ENCODE assay signal across 29 cellular contexts in genomic region chr4:100009490-100009889, GRCh38.
"Had no signal": no experiment of that assay in that cellular context is flagged by ENCODE, and none has a peak within 500 bp of the region (broad histone marks: within the 10 kb centered on the region; RNA-seq: fewer than 3 reads in every experiment).

No MANE protein-coding gene starts in this region.

- H3K4me2 ChIP-seq: hepatocyte had no signal

- H3K27me3 Mint-ChIP-seq: activated naive CD8-positive, alpha-beta T cell treated with anti-CD3 and anti-CD28 coated beads for 36 hours had no signal

- H3K4me1 Mint-ChIP-seq: activated naive CD8-positive, alpha-beta T cell treated with anti-CD3 and anti-CD28 coated beads for 36 hours; neural crest cell; T-cell had no signal

- H3K4me3 ChIP-seq: adrenal gland, ascending aorta, coronary artery, dorsolateral prefrontal cortex, gastroesophageal sphincter, hepatocyte, spleen, suprapubic skin, tibial artery, upper lobe of right lung had no signal

- H3K9me3 ChIP-seq: adrenal gland, ascending aorta, gastroesophageal sphincter, spleen, suprapubic skin, tibial artery, upper lobe of right lung had no signal

- H3K4me1 ChIP-seq: adrenal gland, ascending aorta, gastroesophageal sphincter, parathyroid adenoma, spleen, suprapubic skin, upper lobe of right lung had no signal

- H3K79me2 ChIP-seq: hepatocyte, parathyroid adenoma had no signal

- H3K9me3 Mint-ChIP-seq: activated naive CD4-positive, alpha-beta T cell treated with anti-CD3 and anti-CD28 coated beads for 36 hours; activated naive CD8-positive, alpha-beta T cell treated with anti-CD3 and anti-CD28 coated beads for 36 hours; effector memory CD8-positive, alpha-beta T cell; neural crest cell; T-cell had no signal

- H3K36me3 ChIP-seq: adrenal gland, ascending aorta, brain microvascular endothelial cell, gastroesophageal sphincter, spleen, suprapubic skin, tibial artery, upper lobe of right lung had no signal

- H3K36me3 Mint-ChIP-seq: activated naive CD8-positive, alpha-beta T cell treated with anti-CD3 and anti-CD28 coated beads for 36 hours; naive B cell; T-cell had no signal

- DNase-seq: activated CD4-positive, alpha-beta T cell treated with anti-CD3 and anti-CD28 coated beads for 4 hours; activated CD4-positive, alpha-beta T cell treated with anti-CD3 and anti-CD28 coated beads, Interleukin-2, amount 50 U/mL, for 4 hours; activated CD4-positive, CD25-positive, alpha-beta regulatory T cell; activated effector memory CD4-positive, alpha-beta T cell treated with Interleukin-2 at 50 U/mL for 16 hours; activated naive CD4-positive, alpha-beta T cell treated with anti-CD3 and anti-CD28 coated beads for 36 hours; activated naive CD8-positive, alpha-beta T cell treated with anti-CD3 and anti-CD28 coated beads for 36 hours; activated T-cell treated with anti-CD3 and anti-CD28 coated beads for 4 hours; adrenal gland; brain microvascular endothelial cell; dorsolateral prefrontal cortex; effector memory CD8-positive, alpha-beta T cell; erythroblast; left cardiac atrium; left ventricle myocardium superior; naive B cell; occipital lobe; right cardiac atrium; spleen; stimulated activated naive CD4-positive, alpha-beta T cell; T-cell; tibial artery; upper lobe of right lung had no signal

- H3K27me3 ChIP-seq: adrenal gland, ascending aorta, brain microvascular endothelial cell, dorsolateral prefrontal cortex, gastroesophageal sphincter, hepatocyte, suprapubic skin, tibial artery had no signal

- ATAC-seq: effector memory CD8-positive, alpha-beta T cell; gastroesophageal sphincter; left cardiac atrium; left ventricle myocardium superior; right cardiac atrium; T-cell; upper lobe of right lung had no signal

- H2AFZ ChIP-seq: hepatocyte, parathyroid adenoma had no signal

- H3K27ac ChIP-seq: adrenal gland, ascending aorta, brain microvascular endothelial cell, coronary artery, dorsolateral prefrontal cortex, gastroesophageal sphincter, hepatocyte, parathyroid adenoma, spleen, suprapubic skin, tibial artery, upper lobe of right lung had no signal

- H3K27ac Mint-ChIP-seq: activated naive CD4-positive, alpha-beta T cell treated with anti-CD3 and anti-CD28 coated beads for 36 hours; activated naive CD8-positive, alpha-beta T cell treated with anti-CD3 and anti-CD28 coated beads for 36 hours; effector memory CD8-positive, alpha-beta T cell; naive B cell; T-cell had no signal

- H3K9ac ChIP-seq: parathyroid adenoma had no signal

- H3K4me3 Mint-ChIP-seq: activated naive CD4-positive, alpha-beta T cell treated with anti-CD3 and anti-CD28 coated beads for 36 hours; activated naive CD8-positive, alpha-beta T cell treated with anti-CD3 and anti-CD28 coated beads for 36 hours; effector memory CD8-positive, alpha-beta T cell; naive B cell; neural crest cell; T-cell had no signal
